In the genomic region with DNA sequence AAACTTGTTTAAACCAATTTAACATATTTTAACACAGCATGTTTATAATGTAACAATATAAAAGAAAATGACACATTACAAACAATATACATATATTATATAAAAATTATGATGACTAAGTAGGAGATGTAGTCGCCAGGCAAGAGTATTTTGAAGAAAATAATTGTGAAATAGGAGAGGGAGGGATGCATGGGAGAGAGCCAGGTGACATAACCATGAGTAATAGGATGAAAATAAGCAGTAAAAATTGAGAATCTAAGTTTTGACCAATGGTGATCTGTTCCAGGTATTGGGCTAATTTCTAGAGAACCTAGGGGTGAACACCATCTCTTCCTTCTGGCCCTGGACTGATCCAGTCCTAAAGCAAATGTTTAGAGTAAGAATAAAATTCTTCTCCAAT, we compare ENCODE assay signal across 19 cellular contexts.
A peak's percentile ranks its signal among the peaks of the same experiment; 100 is the strongest.
DNase-seq lines count a peak whose midpoint lies in the region; ATAC-seq and TF ChIP-seq lines count a peak whose summit lies in the region.
"Had no signal": no experiment of that assay in that cellular context is flagged by ENCODE, and none has a peak within 500 bp of the region (broad histone marks: within the 10 kb centered on the region; RNA-seq: fewer than 3 reads in every experiment).

No MANE protein-coding gene starts in this region.

- intact Hi-C loops in adrenal gland (cut with DNase I) = no loop called here

- WGBS in adrenal gland, 4 donors = 0 to 8% (median 4%) methylated on average over 1 of the region's 1 CpG

- no peaks in the 10 kb centered on the region for H3K4me1 Mint-ChIP-seq in stimulated activated effector memory CD8-positive, alpha-beta T cell treated with anti-CD3 and anti-CD28 coated beads, Interleukin-12 subunit alpha, Interleukin-12 subunit beta, amount 100 ng/mL, for 72 hours

- H3K27ac Mint-ChIP-seq in stimulated activated effector memory CD8-positive, alpha-beta T cell treated with anti-CD3 and anti-CD28 coated beads, Interleukin-12 subunit alpha, Interleukin-12 subunit beta, amount 100 ng/mL, for 72 hours = no peak overlapping the region
- H3K27ac Mint-ChIP-seq: activated T-helper 2 cell treated with anti-CD3 and anti-CD28 coated beads, Interferon-gamma antibody, Interleukin-2, Interleukin-4, amounts not matched to agents 10 μg/mL and 5 μg/mL and 100 μg/mL, durations not matched to agents 14 hours and 24 hours and 36 hours; effector memory CD8-positive, alpha-beta T cell had no signal

- no peaks in the 10 kb centered on the region for H3K36me3 Mint-ChIP-seq in stimulated activated effector memory CD8-positive, alpha-beta T cell treated with anti-CD3 and anti-CD28 coated beads, Interleukin-12 subunit alpha, Interleukin-12 subunit beta, amount 100 ng/mL, for 72 hours
- H3K36me3 Mint-ChIP-seq: brain had no signal

- DNase-seq in AG20443 (ENCODE audit: low spot score) = peak; percentile 64
- peak; percentile 50 for DNase-seq in M059J (ENCODE audit: low read depth)
- peak; percentile 46 for DNase-seq in dedifferentiated amniotic fluid mesenchymal stem cell (ENCODE audit: extremely low spot score)
- DNase-seq in kidney glomerular epithelial cell (lab: John Stamatoyannopoulos, UW) = peak; percentile 7
- DNase-seq in NCI-H526 treated with DMSO at 0.1 percent for 48 hours (lab: John Stamatoyannopoulos, UW) = no peak
- no peak for DNase-seq in adrenal gland
- DNase-seq in stimulated activated effector memory CD8-positive, alpha-beta T cell treated with anti-CD3 and anti-CD28 coated beads, Interleukin-12 subunit alpha, Interleukin-12 subunit beta, amount 100 ng/mL, for 72 hours (ENCODE audit: low spot score in 2 of 2) = no peak
- no peak for DNase-seq in stimulated activated naive CD4-positive, alpha-beta T cell treated with Interleukin-2 at 50 U/mL for 16 hours (lab: John Stamatoyannopoulos, UW)
- DNase-seq: C1 segment of cervical spinal cord; effector memory CD8-positive, alpha-beta T cell; Karpas-422; NCI-H1694; NCI-H524; stimulated activated naive CD8-positive, alpha-beta T cell treated with anti-CD3 and anti-CD28 coated beads, Interleukin-15, Interleukin-2, amounts not matched to agents 100 U/mL and 50 U/mL, for 24 hours had no signal

- H3K27me3 ChIP-seq in adrenal gland = no peaks in the 10 kb centered on the region

- H3K9me3 Mint-ChIP-seq in stimulated activated effector memory CD8-positive, alpha-beta T cell treated with anti-CD3 and anti-CD28 coated beads, Interleukin-12 subunit alpha, Interleukin-12 subunit beta, amount 100 ng/mL, for 72 hours = no peaks in the 10 kb centered on the region
- H3K9me3 Mint-ChIP-seq: activated T-helper 2 cell treated with anti-CD3 and anti-CD28 coated beads, Interferon-gamma antibody, Interleukin-2, Interleukin-4, amounts not matched to agents 10 μg/mL and 5 μg/mL and 100 μg/mL, durations not matched to agents 14 hours and 24 hours and 36 hours had no signal

- TF ChIP-seq CTCF in adrenal gland (IDR thresholded peaks at IDR 0.05) = no peak

- H3K4me3 Mint-ChIP-seq in stimulated activated effector memory CD8-positive, alpha-beta T cell treated with anti-CD3 and anti-CD28 coated beads, Interleukin-12 subunit alpha, Interleukin-12 subunit beta, amount 100 ng/mL, for 72 hours = no peak overlapping the region
- H3K4me3 Mint-ChIP-seq: effector memory CD8-positive, alpha-beta T cell had no signal

- no peak for ATAC-seq in stimulated activated effector memory CD8-positive, alpha-beta T cell treated with anti-CD3 and anti-CD28 coated beads, Interleukin-12 subunit alpha, Interleukin-12 subunit beta, amount 100 ng/mL, for 72 hours
- ATAC-seq: effector memory CD8-positive, alpha-beta T cell; Panc1; stimulated activated naive CD8-positive, alpha-beta T cell treated with anti-CD3 and anti-CD28 coated beads, Interleukin-15, Interleukin-2, amounts not matched to agents 100 U/mL and 50 U/mL, for 24 hours had no signal

- no peaks in the 10 kb centered on the region for H3K36me3 ChIP-seq in adrenal gland (replicated peaks in 1 of 2)
- H3K36me3 ChIP-seq: HAP-1 had no signal

- H3K9me3 ChIP-seq in adrenal gland (replicated peaks in 1 of 3) = no peaks in the 10 kb centered on the region
- H3K9me3 ChIP-seq: HAP-1 had no signal

- H3K4me3 ChIP-seq in adrenal gland = no peak overlapping the region
- H3K4me3 ChIP-seq: HAP-1, skin epidermis had no signal

- no peak for TF ChIP-seq POLR2A in adrenal gland (IDR thresholded peaks at IDR 0.05)

- H3K27ac ChIP-seq in adrenal gland = no peak overlapping the region
- H3K27ac ChIP-seq: skin epidermis had no signal

- H3K4me1 ChIP-seq in adrenal gland (replicated peaks in 1 of 2) = no peaks in the 10 kb centered on the region
- H3K4me1 ChIP-seq: HAP-1 had no signal

Comparison
In these comparisons a context has a peak if more than half of its experiments do, and no peak if none do; other contexts are left out.
1. DNase-seq: peak in AG20443 (single experiment), M059J (single experiment), dedifferentiated amniotic fluid mesenchymal stem cell (single experiment) and kidney glomerular epithelial cell (single experiment); none in NCI-H526 treated with DMSO at 0.1 percent for 48 hours (single experiment), adrenal gland (0 of 7), stimulated activated effector memory CD8-positive, alpha-beta T cell treated with anti-CD3 and anti-CD28 coated beads, Interleukin-12 subunit alpha, Interleukin-12 subunit beta, amount 100 ng/mL, for 72 hours (0 of 2) and stimulated activated naive CD4-positive, alpha-beta T cell treated with Interleukin-2 at 50 U/mL for 16 hours (single experiment).